ENCODE assay signal across 1 cellular context in genomic region chr10:74255800-74256422, GRCh38.
TF ChIP-seq lines count a peak whose summit lies in the region.

No MANE protein-coding gene starts in this region.

TF ChIP-seq in SK-N-SH, 30 proteins besides CTCF, POLR2A, EP300 and RAD21:
- TF ChIP-seq JUND (IDR thresholded peaks at IDR 0.05) (no peak), MAX (IDR thresholded peaks at IDR 0.05; ENCODE audit: low read depth) (no peak), CHD2 (IDR thresholded peaks at IDR 0.05; ENCODE audit: low read length, partially characterized antibody) (no peak), NRF1 (IDR thresholded peaks at IDR 0.05; ENCODE audit: low read depth, low read length) (no peak), EZH2phosphoT487 (IDR thresholded peaks at IDR 0.05; ENCODE audit: borderline replicate concordance, low read depth) (no peak), RFX5 (IDR thresholded peaks at IDR 0.05; ENCODE audit: low read length) (no peak), USF1 (IDR thresholded peaks at IDR 0.05; ENCODE audit: borderline replicate concordance, low read depth) (no peak), USF2 (IDR thresholded peaks at IDR 0.05; ENCODE audit: borderline replicate concordance, low read depth, low read length) (no peak)
